Comparison of ENCODE assay signal across 27 cellular contexts in genomic region chr2:30398488-30398887, GRCh38. TPM values are rescaled to one million over a fixed set of nuclear protein-coding genes. Genes with fewer than 3 reads are reported as not detected.
DNase-seq lines count a peak whose midpoint lies in the region; ATAC-seq and TF ChIP-seq lines count a peak whose summit lies in the region.
"Had no signal": no experiment of that assay in that cellular context is flagged by ENCODE, and none has a peak within 500 bp of the region (broad histone marks: within the 10 kb centered on the region; RNA-seq: fewer than 3 reads in every experiment).

No MANE protein-coding gene starts in this region.

- CTCF ChIA-PET in activated CD4-positive, alpha-beta memory T cell treated with anti-CD3 and anti-CD28 coated beads, Interleukin-2, amount 10 ng/mL, durations not matched to agents 7 days and 5 days (lab: Charles Lee), result no interaction called here

- H3K36me3 Mint-ChIP-seq in activated CD4-positive, alpha-beta memory T cell treated with anti-CD3 and anti-CD28 coated beads, Interleukin-2, amount 10 ng/mL, durations not matched to agents 7 days and 5 days (ENCODE audit: low read depth), result no peaks in the 10 kb centered on the region
- H3K36me3 Mint-ChIP-seq: CD8-positive, alpha-beta T cell had no signal

- H3K4me1 ChIP-seq in foreskin keratinocyte, result no peaks in the 10 kb centered on the region
- H3K4me1 ChIP-seq: right lobe of liver, SJCRH30 had no signal

- no peaks in the 10 kb centered on the region for H3K27me3 Mint-ChIP-seq in activated CD4-positive, alpha-beta memory T cell treated with anti-CD3 and anti-CD28 coated beads, Interleukin-2, amount 10 ng/mL, durations not matched to agents 7 days and 5 days
- H3K27me3 Mint-ChIP-seq: stimulated activated naive CD8-positive, alpha-beta T cell treated with anti-CD3 and anti-CD28 coated beads, Interleukin-15, amount 100 ng/mL, for 72 hours had no signal

- no peaks in the 10 kb centered on the region for H3K4me1 Mint-ChIP-seq in activated CD4-positive, alpha-beta memory T cell treated with anti-CD3 and anti-CD28 coated beads, Interleukin-2, amount 10 ng/mL, durations not matched to agents 7 days and 5 days

- peak; percentile 22 for DNase-seq in Daoy (ENCODE audit: low read depth)
- DNase-seq in HT1080 (ENCODE audit: low read depth), result peak; percentile 41
- DNase-seq in SIG-M5 treated with dmso at 0.1 percent for 504 hours (lab: John Stamatoyannopoulos, UW; ENCODE audit: unreplicated experiment), result peak; percentile 33
- peak; percentile 28 to 56 for DNase-seq in foreskin keratinocyte
- DNase-seq in activated CD4-positive, alpha-beta memory T cell treated with anti-CD3 and anti-CD28 coated beads, Interleukin-2, amount 10 ng/mL, durations not matched to agents 7 days and 5 days, result no peak
- no peak for DNase-seq in stimulated activated naive CD4-positive, alpha-beta T cell treated with Interleukin-2 at 50 U/mL for 16 hours (lab: John Stamatoyannopoulos, UW)
- DNase-seq in SKM-1 treated with dmso at 0.1 percent for 144 hours (lab: John Stamatoyannopoulos, UW; ENCODE audit: unreplicated experiment), result no peak
- DNase-seq: activated CD4-positive, alpha-beta T cell treated with anti-CD3 and anti-CD28 coated beads for 4 hours; activated naive CD4-positive, alpha-beta T cell treated with Interleukin-2 at 50 U/mL for 16 hours; activated T-cell treated with anti-CD3 and anti-CD28 coated beads, Interleukin-2, amount 50 U/mL, for 4 hours; amniotic stem cell; CD8-positive, alpha-beta T cell; effector CD8-positive, alpha-beta T cell; esophagus squamous epithelium; mucosa of descending colon; NCI-H1092; NCI-H1930; NCI-H226; NCI-H774; OCI-M1; right lobe of liver; SJCRH30; stimulated activated naive CD8-positive, alpha-beta T cell treated with anti-CD3 and anti-CD28 coated beads, Interleukin-15, amount 100 ng/mL, for 72 hours; tibial artery had no signal

- TF ChIP-seq CTCF in foreskin keratinocyte (conservative IDR thresholded peaks at IDR 0.05), result no peak

- peaks cover 12% of the 10 kb centered on the region for H3K27me3 ChIP-seq in foreskin keratinocyte
- H3K27me3 ChIP-seq: esophagus squamous epithelium, right lobe of liver, SJCRH30, tibial artery had no signal

- H3K4me3 Mint-ChIP-seq in activated CD4-positive, alpha-beta memory T cell treated with anti-CD3 and anti-CD28 coated beads, Interleukin-2, amount 10 ng/mL, durations not matched to agents 7 days and 5 days, result no peak overlapping the region
- H3K4me3 Mint-ChIP-seq: activated T-cell treated with anti-CD3 and anti-CD28 coated beads, Interleukin-2, amount 50 U/mL, for 4 hours; CD8-positive, alpha-beta T cell; GM23338; neural crest cell; stimulated activated naive CD8-positive, alpha-beta T cell treated with anti-CD3 and anti-CD28 coated beads, Interleukin-15, amount 100 ng/mL, for 72 hours; T-helper 1 cell treated with Interleukin-12 subunit alpha and Interleukin-12 subunit beta and Interleukin-4 antibody, amounts not matched to agents 30 μg/mL and 1 μg/mL, for 36 hours had no signal

- H3K27ac Mint-ChIP-seq in activated CD4-positive, alpha-beta memory T cell treated with anti-CD3 and anti-CD28 coated beads, Interleukin-2, amount 10 ng/mL, durations not matched to agents 7 days and 5 days, result no peak overlapping the region
- H3K27ac Mint-ChIP-seq: CD8-positive, alpha-beta T cell; GM23338; T-helper 1 cell treated with Interleukin-12 subunit alpha and Interleukin-12 subunit beta and Interleukin-4 antibody, amounts not matched to agents 30 μg/mL and 1 μg/mL, for 36 hours had no signal

- H3K9me3 Mint-ChIP-seq in activated CD4-positive, alpha-beta memory T cell treated with anti-CD3 and anti-CD28 coated beads, Interleukin-2, amount 10 ng/mL, durations not matched to agents 7 days and 5 days, result no peaks in the 10 kb centered on the region
- H3K9me3 Mint-ChIP-seq: activated T-cell treated with anti-CD3 and anti-CD28 coated beads, Interleukin-2, amount 50 U/mL, for 4 hours; CD8-positive, alpha-beta T cell; GM23338; neural crest cell; T-helper 1 cell treated with Interleukin-12 subunit alpha and Interleukin-12 subunit beta and Interleukin-4 antibody, amounts not matched to agents 30 μg/mL and 1 μg/mL, for 36 hours had no signal

- POLR2A ChIA-PET in activated CD4-positive, alpha-beta memory T cell treated with anti-CD3 and anti-CD28 coated beads, Interleukin-2, amount 10 ng/mL, durations not matched to agents 7 days and 5 days (lab: Charles Lee), result no interaction called here

- ATAC-seq in foreskin keratinocyte, result peak; percentile 80
- ATAC-seq: activated T-cell treated with anti-CD3 and anti-CD28 coated beads, Interleukin-2, amount 50 U/mL, for 4 hours; CD8-positive, alpha-beta T cell; GM23338; mucosa of descending colon; right lobe of liver; stimulated activated naive CD8-positive, alpha-beta T cell treated with anti-CD3 and anti-CD28 coated beads, Interleukin-15, amount 100 ng/mL, for 72 hours had no signal

- H3K27ac ChIP-seq in foreskin keratinocyte, result no peak overlapping the region
- H3K27ac ChIP-seq: right lobe of liver, SJCRH30, tibial artery had no signal

RNA-seq across cellular contexts. Expression of gene LCLAT1, which starts 48.6 kb away (rescaled TPM):
- total RNA-seq in Daoy (2014; rRNA removed; shearing (Covaris generic)), result 18.5 and 27.0 TPM in 2 replicates
- 5.7 and 8.4 TPM in 2 replicates for total RNA-seq in HT1080 (2014; rRNA removed; shearing (Covaris generic))
- polyA plus RNA-seq in HT1080 (2015; cell fraction: cytosol; rRNA removed), result 15.8 and 20.1 TPM in 2 replicates
- 15.9 and 16.4 TPM in 2 replicates for polyA plus RNA-seq in HT1080 (2015; cell fraction: nucleus; rRNA removed)
- total RNA-seq in foreskin keratinocyte, result 23.9 and 24.3 TPM in 2 replicates
- polyA plus RNA-seq in foreskin keratinocyte, result 4.9 and 5.5 TPM in 2 replicates
- total RNA-seq in activated CD4-positive, alpha-beta memory T cell treated with anti-CD3 and anti-CD28 coated beads, Interleukin-2, amount 10 ng/mL, durations not matched to agents 7 days and 5 days, result 10 to 100 TPM; 17.0 to 17.6 TPM

Comparison
In these comparisons a context has a peak if more than half of its experiments do, and no peak if none do; other contexts are left out.
1. DNase-seq: peak in Daoy (single experiment), HT1080 (single experiment), SIG-M5 treated with dmso at 0.1 percent for 504 hours (single experiment) and foreskin keratinocyte (2 of 2); none in activated CD4-positive, alpha-beta memory T cell treated with anti-CD3 and anti-CD28 coated beads, Interleukin-2, amount 10 ng/mL, durations not matched to agents 7 days and 5 days (single experiment), stimulated activated naive CD4-positive, alpha-beta T cell treated with Interleukin-2 at 50 U/mL for 16 hours (single experiment) and SKM-1 treated with dmso at 0.1 percent for 144 hours (single experiment).